1 cellular context compared by ENCODE assay signal in the genomic region with DNA sequence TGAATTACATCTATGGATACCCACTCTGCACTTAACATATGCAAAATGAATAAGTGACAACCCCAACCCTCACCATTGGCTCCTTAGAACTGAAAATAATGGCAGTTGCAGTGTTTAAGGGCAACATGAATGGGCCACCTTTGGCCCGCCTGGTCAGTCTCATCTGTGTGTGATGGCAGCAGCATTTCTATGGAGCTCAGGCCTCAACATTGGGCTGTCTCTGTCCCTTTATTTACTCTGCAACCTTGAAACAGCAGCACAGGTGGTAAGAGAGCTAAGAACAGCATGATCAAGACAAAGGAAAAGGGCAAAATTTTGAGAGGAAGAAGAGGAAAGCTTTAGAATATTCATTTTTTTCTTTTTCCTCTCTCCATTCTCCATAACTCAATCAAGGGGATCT.
TF ChIP-seq lines count a peak whose summit lies in the region.

No MANE protein-coding gene starts in this region.

TF ChIP-seq in HepG2, 621 proteins besides CTCF, POLR2A, EP300 and RAD21 (continued from another document):
- TF ChIP-seq, protein P1, sequence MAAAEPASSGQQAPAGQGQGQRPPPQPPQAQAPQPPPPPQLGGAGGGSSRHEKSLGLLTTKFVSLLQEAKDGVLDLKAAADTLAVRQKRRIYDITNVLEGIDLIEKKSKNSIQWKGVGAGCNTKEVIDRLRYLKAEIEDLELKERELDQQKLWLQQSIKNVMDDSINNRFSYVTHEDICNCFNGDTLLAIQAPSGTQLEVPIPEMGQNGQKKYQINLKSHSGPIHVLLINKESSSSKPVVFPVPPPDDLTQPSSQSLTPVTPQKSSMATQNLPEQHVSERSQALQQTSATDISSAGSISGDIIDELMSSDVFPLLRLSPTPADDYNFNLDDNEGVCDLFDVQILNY (CRISPR knock-in tag; conservative IDR thresholded peaks at IDR 0.05), result no peak
- TF ChIP-seq CBX5 (CRISPR knock-in tag; IDR thresholded peaks at IDR 0.05; ENCODE audit: borderline replicate concordance) (no peak), RBM39 (IDR thresholded peaks at IDR 0.05; ENCODE audit: low read depth, low read length, poor library complexity, severe bottlenecking) (no peak), MYNN (CRISPR knock-in tag; IDR thresholded peaks at IDR 0.05; ENCODE audit: low read depth) (no peak), MAFF (IDR thresholded peaks at IDR 0.05; ENCODE audit: low read depth, low read length) (no peak), HNRNPH1 (optimal IDR thresholded peaks at IDR 0.05; ENCODE audit: low read depth, low read length) (no peak), PHB2 (IDR thresholded peaks at IDR 0.05; ENCODE audit: partially characterized antibody) (no peak), ZNF557 (CRISPR knock-in tag; IDR thresholded peaks at IDR 0.05) (no peak), SYNCRIP (IDR thresholded peaks at IDR 0.05; ENCODE audit: insufficient read depth, low read depth, low read length) (no peak), MTA3 (CRISPR knock-in tag; IDR thresholded peaks at IDR 0.05) (no peak), RFXAP (CRISPR knock-in tag; IDR thresholded peaks at IDR 0.05; ENCODE audit: borderline replicate concordance) (no peak), CEBPB (IDR thresholded peaks at IDR 0.05; ENCODE audit: borderline replicate concordance, low read depth, low read length) (no peak), ELF3 (CRISPR knock-in tag; IDR thresholded peaks at IDR 0.05) (no peak), ETV6 (CRISPR knock-in tag; conservative IDR thresholded peaks at IDR 0.05) (no peak), TAF1 (CRISPR knock-in tag; IDR thresholded peaks at IDR 0.05) (no peak), KDM3A (CRISPR knock-in tag; IDR thresholded peaks at IDR 0.05; ENCODE audit: low read depth) (no peak), HDAC2 (CRISPR knock-in tag; IDR thresholded peaks at IDR 0.05) (no peak; the same call in 1 of the 2 replicates), SMAD3 (CRISPR knock-in tag; IDR thresholded peaks at IDR 0.05) (no peak), BRD4 (CRISPR knock-in tag; IDR thresholded peaks at IDR 0.05) (no peak), ZNF563 (CRISPR knock-in tag; IDR thresholded peaks at IDR 0.05) (no peak), NFE2L1 (CRISPR knock-in tag; IDR thresholded peaks at IDR 0.05; ENCODE audit: borderline replicate concordance) (no peak), NCOR1 (IDR thresholded peaks at IDR 0.05; ENCODE audit: borderline replicate concordance, low read length) (no peak), DNMT1 (CRISPR knock-in tag; IDR thresholded peaks at IDR 0.05) (no peak), NR2C2 (CRISPR knock-in tag; IDR thresholded peaks at IDR 0.05; ENCODE audit: borderline replicate concordance) (no peak), CC2D1A (CRISPR knock-in tag; IDR thresholded peaks at IDR 0.05) (no peak), ZNF567 (CRISPR knock-in tag; IDR thresholded peaks at IDR 0.05; ENCODE audit: borderline replicate concordance) (no peak), ZFP41 (CRISPR knock-in tag; IDR thresholded peaks at IDR 0.05; ENCODE audit: borderline replicate concordance) (no peak), IKZF1 (IDR thresholded peaks at IDR 0.05) (no peak), ZNF772 (CRISPR knock-in tag; IDR thresholded peaks at IDR 0.05) (no peak), HNF4A (CRISPR knock-in tag; IDR thresholded peaks at IDR 0.05) (peak; percentile 14; the same call in 1 of the 2 replicates), ZNF660 (CRISPR knock-in tag; IDR thresholded peaks at IDR 0.05; ENCODE audit: borderline replicate concordance, low read depth) (no peak), ERF (CRISPR knock-in tag; IDR thresholded peaks at IDR 0.05) (no peak), ZNF776 (CRISPR knock-in tag; IDR thresholded peaks at IDR 0.05) (no peak), GTF2F1 (IDR thresholded peaks at IDR 0.05; ENCODE audit: low read length) (no peak), SALL1 (CRISPR knock-in tag; IDR thresholded peaks at IDR 0.05) (peak; percentile 30; the same call in 1 of the 2 replicates), ZNF773 (CRISPR knock-in tag; IDR thresholded peaks at IDR 0.05; ENCODE audit: borderline replicate concordance) (no peak), TCF7 (IDR thresholded peaks at IDR 0.05; ENCODE audit: low read depth) (0 out of 2 replicates have a peak, but pooled peaks have one; percentile 13), SRF (IDR thresholded peaks at IDR 0.05; ENCODE audit: low read depth, low read length) (no peak), HOXA5 (CRISPR knock-in tag; IDR thresholded peaks at IDR 0.05) (no peak), ZNF138 (CRISPR knock-in tag; IDR thresholded peaks at IDR 0.05; ENCODE audit: low read depth) (no peak), TAF15 (IDR thresholded peaks at IDR 0.05; ENCODE audit: low read depth, low read length, poor library complexity, severe bottlenecking) (no peak), ZNF788 (CRISPR knock-in tag; IDR thresholded peaks at IDR 0.05; ENCODE audit: borderline replicate concordance) (no peak), HMG20A (CRISPR knock-in tag; IDR thresholded peaks at IDR 0.05; ENCODE audit: borderline replicate concordance) (no peak), GATAD2A (CRISPR knock-in tag; IDR thresholded peaks at IDR 0.05) (peak; percentile 24; the same call in 1 of the 2 replicates), XBP1 (CRISPR knock-in tag; IDR thresholded peaks at IDR 0.05) (no peak), RBAK (CRISPR knock-in tag; IDR thresholded peaks at IDR 0.05) (no peak), ZNF75D (CRISPR knock-in tag; IDR thresholded peaks at IDR 0.05; ENCODE audit: borderline replicate concordance) (no peak), ZNF17 (CRISPR knock-in tag; IDR thresholded peaks at IDR 0.05) (no peak), MAFK (conservative IDR thresholded peaks at IDR 0.05 in 1 of 2, IDR thresholded peaks at IDR 0.05 in 1 of 2; ENCODE audit: low read length in 2 of 2) (no peak), EED (CRISPR knock-in tag; IDR thresholded peaks at IDR 0.05) (no peak)
- TF ChIP-seq, protein P2, sequence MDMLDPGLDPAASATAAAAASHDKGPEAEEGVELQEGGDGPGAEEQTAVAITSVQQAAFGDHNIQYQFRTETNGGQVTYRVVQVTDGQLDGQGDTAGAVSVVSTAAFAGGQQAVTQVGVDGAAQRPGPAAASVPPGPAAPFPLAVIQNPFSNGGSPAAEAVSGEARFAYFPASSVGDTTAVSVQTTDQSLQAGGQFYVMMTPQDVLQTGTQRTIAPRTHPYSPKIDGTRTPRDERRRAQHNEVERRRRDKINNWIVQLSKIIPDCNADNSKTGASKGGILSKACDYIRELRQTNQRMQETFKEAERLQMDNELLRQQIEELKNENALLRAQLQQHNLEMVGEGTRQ (IDR thresholded peaks at IDR 0.05; ENCODE audit: low read depth, low read length), result no peak
- TF ChIP-seq, protein P2 (CRISPR knock-in tag; IDR thresholded peaks at IDR 0.05; ENCODE audit: borderline replicate concordance), result no peak
- TF ChIP-seq, protein P3, sequence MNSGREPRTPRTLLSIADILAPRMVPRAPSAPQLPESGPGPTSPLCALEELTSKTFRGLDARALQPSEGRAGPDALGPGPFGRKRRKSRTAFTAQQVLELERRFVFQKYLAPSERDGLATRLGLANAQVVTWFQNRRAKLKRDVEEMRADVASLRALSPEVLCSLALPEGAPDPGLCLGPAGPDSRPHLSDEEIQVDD (CRISPR knock-in tag; IDR thresholded peaks at IDR 0.05; ENCODE audit: borderline replicate concordance), result no peak
- TF ChIP-seq, protein P4, sequence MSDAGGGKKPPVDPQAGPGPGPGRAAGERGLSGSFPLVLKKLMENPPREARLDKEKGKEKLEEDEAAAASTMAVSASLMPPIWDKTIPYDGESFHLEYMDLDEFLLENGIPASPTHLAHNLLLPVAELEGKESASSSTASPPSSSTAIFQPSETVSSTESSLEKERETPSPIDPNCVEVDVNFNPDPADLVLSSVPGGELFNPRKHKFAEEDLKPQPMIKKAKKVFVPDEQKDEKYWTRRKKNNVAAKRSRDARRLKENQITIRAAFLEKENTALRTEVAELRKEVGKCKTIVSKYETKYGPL (CRISPR knock-in tag; IDR thresholded peaks at IDR 0.05), result no peak
- TF ChIP-seq, protein P5, sequence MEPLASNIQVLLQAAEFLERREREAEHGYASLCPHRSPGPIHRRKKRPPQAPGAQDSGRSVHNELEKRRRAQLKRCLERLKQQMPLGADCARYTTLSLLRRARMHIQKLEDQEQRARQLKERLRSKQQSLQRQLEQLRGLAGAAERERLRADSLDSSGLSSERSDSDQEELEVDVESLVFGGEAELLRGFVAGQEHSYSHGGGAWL (CRISPR knock-in tag; IDR thresholded peaks at IDR 0.05), result no peak
- TF ChIP-seq, protein P6, sequence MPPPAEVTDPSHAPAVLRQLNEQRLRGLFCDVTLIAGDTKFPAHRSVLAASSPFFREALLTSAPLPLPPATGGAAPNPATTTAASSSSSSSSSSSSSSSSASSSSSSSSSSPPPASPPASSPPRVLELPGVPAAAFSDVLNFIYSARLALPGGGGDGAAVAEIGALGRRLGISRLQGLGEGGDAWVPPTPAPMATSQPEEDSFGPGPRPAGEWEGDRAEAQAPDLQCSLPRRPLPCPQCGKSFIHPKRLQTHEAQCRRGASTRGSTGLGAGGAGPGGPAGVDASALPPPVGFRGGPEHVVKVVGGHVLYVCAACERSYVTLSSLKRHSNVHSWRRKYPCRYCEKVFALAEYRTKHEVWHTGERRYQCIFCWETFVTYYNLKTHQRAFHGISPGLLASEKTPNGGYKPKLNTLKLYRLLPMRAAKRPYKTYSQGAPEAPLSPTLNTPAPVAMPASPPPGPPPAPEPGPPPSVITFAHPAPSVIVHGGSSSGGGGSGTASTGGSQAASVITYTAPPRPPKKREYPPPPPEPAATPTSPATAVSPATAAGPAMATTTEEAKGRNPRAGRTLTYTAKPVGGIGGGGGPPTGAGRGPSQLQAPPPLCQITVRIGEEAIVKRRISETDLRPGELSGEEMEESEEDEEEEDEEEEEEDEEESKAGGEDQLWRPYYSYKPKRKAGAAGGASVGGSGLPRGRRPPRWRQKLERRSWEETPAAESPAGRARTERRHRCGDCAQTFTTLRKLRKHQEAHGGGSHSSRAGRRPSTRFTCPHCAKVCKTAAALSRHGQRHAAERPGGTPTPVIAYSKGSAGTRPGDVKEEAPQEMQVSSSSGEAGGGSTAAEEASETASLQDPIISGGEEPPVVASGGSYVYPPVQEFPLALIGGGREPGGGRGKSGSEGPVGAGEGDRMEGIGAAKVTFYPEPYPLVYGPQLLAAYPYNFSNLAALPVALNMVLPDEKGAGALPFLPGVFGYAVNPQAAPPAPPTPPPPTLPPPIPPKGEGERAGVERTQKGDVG (CRISPR knock-in tag; IDR thresholded peaks at IDR 0.05; ENCODE audit: borderline replicate concordance), result no peak
- TF ChIP-seq, protein P7, sequence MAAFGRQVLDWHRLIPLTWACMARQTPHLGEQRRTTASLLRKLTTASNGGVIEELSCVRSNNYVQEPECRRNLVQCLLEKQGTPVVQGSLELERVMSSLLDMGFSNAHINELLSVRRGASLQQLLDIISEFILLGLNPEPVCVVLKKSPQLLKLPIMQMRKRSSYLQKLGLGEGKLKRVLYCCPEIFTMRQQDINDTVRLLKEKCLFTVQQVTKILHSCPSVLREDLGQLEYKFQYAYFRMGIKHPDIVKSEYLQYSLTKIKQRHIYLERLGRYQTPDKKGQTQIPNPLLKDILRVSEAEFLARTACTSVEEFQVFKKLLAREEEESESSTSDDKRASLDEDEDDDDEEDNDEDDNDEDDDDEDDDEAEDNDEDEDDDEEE (CRISPR knock-in tag; IDR thresholded peaks at IDR 0.05), result no peak
- TF ChIP-seq, protein P8, sequence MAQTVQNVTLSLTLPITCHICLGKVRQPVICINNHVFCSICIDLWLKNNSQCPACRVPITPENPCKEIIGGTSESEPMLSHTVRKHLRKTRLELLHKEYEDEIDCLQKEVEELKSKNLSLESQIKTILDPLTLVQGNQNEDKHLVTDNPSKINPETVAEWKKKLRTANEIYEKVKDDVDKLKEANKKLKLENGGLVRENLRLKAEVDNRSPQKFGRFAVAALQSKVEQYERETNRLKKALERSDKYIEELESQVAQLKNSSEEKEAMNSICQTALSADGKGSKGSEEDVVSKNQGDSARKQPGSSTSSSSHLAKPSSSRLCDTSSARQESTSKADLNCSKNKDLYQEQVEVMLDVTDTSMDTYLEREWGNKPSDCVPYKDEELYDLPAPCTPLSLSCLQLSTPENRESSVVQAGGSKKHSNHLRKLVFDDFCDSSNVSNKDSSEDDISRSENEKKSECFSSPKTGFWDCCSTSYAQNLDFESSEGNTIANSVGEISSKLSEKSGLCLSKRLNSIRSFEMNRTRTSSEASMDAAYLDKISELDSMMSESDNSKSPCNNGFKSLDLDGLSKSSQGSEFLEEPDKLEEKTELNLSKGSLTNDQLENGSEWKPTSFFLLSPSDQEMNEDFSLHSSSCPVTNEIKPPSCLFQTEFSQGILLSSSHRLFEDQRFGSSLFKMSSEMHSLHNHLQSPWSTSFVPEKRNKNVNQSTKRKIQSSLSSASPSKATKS (CRISPR knock-in tag; IDR thresholded peaks at IDR 0.05), result no peak
- TF ChIP-seq, protein P9, sequence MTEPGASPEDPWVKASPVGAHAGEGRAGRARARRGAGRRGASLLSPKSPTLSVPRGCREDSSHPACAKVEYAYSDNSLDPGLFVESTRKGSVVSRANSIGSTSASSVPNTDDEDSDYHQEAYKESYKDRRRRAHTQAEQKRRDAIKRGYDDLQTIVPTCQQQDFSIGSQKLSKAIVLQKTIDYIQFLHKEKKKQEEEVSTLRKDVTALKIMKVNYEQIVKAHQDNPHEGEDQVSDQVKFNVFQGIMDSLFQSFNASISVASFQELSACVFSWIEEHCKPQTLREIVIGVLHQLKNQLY (CRISPR knock-in tag; IDR thresholded peaks at IDR 0.05), result no peak
- TF ChIP-seq, protein P10, sequence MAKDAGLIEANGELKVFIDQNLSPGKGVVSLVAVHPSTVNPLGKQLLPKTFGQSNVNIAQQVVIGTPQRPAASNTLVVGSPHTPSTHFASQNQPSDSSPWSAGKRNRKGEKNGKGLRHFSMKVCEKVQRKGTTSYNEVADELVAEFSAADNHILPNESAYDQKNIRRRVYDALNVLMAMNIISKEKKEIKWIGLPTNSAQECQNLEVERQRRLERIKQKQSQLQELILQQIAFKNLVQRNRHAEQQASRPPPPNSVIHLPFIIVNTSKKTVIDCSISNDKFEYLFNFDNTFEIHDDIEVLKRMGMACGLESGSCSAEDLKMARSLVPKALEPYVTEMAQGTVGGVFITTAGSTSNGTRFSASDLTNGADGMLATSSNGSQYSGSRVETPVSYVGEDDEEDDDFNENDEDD (CRISPR knock-in tag; IDR thresholded peaks at IDR 0.05; ENCODE audit: borderline replicate concordance), result no peak
